Comparison of ENCODE assay signal across 3 cellular contexts in the genomic region with DNA sequence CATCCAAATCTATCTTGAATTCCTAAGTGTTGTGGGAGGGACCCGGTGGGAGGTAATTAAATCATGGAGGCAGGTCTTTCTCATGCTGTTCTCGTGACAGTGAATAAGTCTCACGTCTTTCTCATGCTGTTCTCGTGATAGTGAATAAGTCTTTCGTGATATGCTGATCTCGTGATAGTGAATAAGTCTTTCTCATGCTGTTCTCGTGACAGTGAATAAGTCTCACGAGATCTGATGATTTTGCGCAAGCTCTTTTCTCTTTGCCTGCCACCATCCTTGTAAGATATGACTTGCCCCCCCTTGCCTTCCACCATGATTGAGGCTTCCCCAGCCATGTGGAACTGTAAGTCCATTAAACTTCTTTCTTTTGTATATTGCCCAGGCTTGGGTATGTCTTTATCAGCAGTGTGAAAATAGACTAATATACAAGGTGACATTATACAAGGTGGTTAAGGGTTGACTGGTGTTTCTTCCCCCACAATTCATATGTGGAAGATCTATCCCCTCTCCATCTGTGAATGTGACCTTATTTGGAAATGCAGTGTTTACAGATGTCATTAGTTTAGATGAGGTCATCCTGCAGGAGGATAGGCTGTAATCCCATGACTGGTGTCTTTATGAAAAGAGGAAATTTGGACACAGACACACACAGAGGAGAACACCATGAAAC.
TF ChIP-seq lines count a peak whose summit lies in the region.

No MANE protein-coding gene starts in this region.

TF ChIP-seq in IMR-90, 13 proteins besides CTCF, POLR2A, EP300 and RAD21:
- no peak for TF ChIP-seq RFX5 (IDR thresholded peaks at IDR 0.05; ENCODE audit: low read depth, low read length)
- TF ChIP-seq MAFK (IDR thresholded peaks at IDR 0.05; ENCODE audit: low read depth, low read length): no peak
- TF ChIP-seq, protein P1, sequence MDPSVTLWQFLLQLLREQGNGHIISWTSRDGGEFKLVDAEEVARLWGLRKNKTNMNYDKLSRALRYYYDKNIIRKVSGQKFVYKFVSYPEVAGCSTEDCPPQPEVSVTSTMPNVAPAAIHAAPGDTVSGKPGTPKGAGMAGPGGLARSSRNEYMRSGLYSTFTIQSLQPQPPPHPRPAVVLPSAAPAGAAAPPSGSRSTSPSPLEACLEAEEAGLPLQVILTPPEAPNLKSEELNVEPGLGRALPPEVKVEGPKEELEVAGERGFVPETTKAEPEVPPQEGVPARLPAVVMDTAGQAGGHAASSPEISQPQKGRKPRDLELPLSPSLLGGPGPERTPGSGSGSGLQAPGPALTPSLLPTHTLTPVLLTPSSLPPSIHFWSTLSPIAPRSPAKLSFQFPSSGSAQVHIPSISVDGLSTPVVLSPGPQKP (IDR thresholded peaks at IDR 0.05; ENCODE audit: borderline replicate concordance, low read depth, low read length): no peak
- TF ChIP-seq CHD1 (IDR thresholded peaks at IDR 0.05; ENCODE audit: low read depth, low read length): no peak
- TF ChIP-seq SMC3 (IDR thresholded peaks at IDR 0.05; ENCODE audit: low read depth, low read length): no peak
- no peak for TF ChIP-seq MXI1 (IDR thresholded peaks at IDR 0.05; ENCODE audit: borderline replicate concordance, low read depth, low read length)
- no peak for TF ChIP-seq NFE2L2 (IDR thresholded peaks at IDR 0.05; ENCODE audit: low read depth, low read length)
- TF ChIP-seq BHLHE40 (IDR thresholded peaks at IDR 0.05; ENCODE audit: low read depth, low read length): no peak
- TF ChIP-seq CEBPB (IDR thresholded peaks at IDR 0.05; ENCODE audit: low read depth, low read length): no peak
- no peak for TF ChIP-seq RCOR1 (IDR thresholded peaks at IDR 0.05; ENCODE audit: insufficient replicate concordance, low read length)
- TF ChIP-seq MAZ (IDR thresholded peaks at IDR 0.05; ENCODE audit: borderline replicate concordance, low read depth, low read length): no peak
- TF ChIP-seq, protein P2, sequence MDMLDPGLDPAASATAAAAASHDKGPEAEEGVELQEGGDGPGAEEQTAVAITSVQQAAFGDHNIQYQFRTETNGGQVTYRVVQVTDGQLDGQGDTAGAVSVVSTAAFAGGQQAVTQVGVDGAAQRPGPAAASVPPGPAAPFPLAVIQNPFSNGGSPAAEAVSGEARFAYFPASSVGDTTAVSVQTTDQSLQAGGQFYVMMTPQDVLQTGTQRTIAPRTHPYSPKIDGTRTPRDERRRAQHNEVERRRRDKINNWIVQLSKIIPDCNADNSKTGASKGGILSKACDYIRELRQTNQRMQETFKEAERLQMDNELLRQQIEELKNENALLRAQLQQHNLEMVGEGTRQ (IDR thresholded peaks at IDR 0.05; ENCODE audit: low read depth, low read length): no peak
- no peak for TF ChIP-seq FOS (IDR thresholded peaks at IDR 0.05; ENCODE audit: low read depth, low read length)

TF ChIP-seq in K562, 482 proteins besides CTCF, POLR2A, EP300 and RAD21 (continues in another document):
- TF ChIP-seq FOSL1 (tag; conservative IDR thresholded peaks at IDR 0.05): peak; percentile 53
- TF ChIP-seq PTTG1 (tag; IDR thresholded peaks at IDR 0.05; ENCODE audit: low read depth): 0 out of 2 replicates have a peak, but pooled peaks have one; percentile 51
- TF ChIP-seq, protein P3, sequence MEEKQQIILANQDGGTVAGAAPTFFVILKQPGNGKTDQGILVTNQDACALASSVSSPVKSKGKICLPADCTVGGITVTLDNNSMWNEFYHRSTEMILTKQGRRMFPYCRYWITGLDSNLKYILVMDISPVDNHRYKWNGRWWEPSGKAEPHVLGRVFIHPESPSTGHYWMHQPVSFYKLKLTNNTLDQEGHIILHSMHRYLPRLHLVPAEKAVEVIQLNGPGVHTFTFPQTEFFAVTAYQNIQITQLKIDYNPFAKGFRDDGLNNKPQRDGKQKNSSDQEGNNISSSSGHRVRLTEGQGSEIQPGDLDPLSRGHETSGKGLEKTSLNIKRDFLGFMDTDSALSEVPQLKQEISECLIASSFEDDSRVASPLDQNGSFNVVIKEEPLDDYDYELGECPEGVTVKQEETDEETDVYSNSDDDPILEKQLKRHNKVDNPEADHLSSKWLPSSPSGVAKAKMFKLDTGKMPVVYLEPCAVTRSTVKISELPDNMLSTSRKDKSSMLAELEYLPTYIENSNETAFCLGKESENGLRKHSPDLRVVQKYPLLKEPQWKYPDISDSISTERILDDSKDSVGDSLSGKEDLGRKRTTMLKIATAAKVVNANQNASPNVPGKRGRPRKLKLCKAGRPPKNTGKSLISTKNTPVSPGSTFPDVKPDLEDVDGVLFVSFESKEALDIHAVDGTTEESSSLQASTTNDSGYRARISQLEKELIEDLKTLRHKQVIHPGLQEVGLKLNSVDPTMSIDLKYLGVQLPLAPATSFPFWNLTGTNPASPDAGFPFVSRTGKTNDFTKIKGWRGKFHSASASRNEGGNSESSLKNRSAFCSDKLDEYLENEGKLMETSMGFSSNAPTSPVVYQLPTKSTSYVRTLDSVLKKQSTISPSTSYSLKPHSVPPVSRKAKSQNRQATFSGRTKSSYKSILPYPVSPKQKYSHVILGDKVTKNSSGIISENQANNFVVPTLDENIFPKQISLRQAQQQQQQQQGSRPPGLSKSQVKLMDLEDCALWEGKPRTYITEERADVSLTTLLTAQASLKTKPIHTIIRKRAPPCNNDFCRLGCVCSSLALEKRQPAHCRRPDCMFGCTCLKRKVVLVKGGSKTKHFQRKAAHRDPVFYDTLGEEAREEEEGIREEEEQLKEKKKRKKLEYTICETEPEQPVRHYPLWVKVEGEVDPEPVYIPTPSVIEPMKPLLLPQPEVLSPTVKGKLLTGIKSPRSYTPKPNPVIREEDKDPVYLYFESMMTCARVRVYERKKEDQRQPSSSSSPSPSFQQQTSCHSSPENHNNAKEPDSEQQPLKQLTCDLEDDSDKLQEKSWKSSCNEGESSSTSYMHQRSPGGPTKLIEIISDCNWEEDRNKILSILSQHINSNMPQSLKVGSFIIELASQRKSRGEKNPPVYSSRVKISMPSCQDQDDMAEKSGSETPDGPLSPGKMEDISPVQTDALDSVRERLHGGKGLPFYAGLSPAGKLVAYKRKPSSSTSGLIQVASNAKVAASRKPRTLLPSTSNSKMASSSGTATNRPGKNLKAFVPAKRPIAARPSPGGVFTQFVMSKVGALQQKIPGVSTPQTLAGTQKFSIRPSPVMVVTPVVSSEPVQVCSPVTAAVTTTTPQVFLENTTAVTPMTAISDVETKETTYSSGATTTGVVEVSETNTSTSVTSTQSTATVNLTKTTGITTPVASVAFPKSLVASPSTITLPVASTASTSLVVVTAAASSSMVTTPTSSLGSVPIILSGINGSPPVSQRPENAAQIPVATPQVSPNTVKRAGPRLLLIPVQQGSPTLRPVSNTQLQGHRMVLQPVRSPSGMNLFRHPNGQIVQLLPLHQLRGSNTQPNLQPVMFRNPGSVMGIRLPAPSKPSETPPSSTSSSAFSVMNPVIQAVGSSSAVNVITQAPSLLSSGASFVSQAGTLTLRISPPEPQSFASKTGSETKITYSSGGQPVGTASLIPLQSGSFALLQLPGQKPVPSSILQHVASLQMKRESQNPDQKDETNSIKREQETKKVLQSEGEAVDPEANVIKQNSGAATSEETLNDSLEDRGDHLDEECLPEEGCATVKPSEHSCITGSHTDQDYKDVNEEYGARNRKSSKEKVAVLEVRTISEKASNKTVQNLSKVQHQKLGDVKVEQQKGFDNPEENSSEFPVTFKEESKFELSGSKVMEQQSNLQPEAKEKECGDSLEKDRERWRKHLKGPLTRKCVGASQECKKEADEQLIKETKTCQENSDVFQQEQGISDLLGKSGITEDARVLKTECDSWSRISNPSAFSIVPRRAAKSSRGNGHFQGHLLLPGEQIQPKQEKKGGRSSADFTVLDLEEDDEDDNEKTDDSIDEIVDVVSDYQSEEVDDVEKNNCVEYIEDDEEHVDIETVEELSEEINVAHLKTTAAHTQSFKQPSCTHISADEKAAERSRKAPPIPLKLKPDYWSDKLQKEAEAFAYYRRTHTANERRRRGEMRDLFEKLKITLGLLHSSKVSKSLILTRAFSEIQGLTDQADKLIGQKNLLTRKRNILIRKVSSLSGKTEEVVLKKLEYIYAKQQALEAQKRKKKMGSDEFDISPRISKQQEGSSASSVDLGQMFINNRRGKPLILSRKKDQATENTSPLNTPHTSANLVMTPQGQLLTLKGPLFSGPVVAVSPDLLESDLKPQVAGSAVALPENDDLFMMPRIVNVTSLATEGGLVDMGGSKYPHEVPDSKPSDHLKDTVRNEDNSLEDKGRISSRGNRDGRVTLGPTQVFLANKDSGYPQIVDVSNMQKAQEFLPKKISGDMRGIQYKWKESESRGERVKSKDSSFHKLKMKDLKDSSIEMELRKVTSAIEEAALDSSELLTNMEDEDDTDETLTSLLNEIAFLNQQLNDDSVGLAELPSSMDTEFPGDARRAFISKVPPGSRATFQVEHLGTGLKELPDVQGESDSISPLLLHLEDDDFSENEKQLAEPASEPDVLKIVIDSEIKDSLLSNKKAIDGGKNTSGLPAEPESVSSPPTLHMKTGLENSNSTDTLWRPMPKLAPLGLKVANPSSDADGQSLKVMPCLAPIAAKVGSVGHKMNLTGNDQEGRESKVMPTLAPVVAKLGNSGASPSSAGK (IDR thresholded peaks at IDR 0.05): peak; percentile 10; the same call in 1 of the 2 replicates
- no peak for TF ChIP-seq ZNF695 (CRISPR knock-in tag; IDR thresholded peaks at IDR 0.05)
- no peak for TF ChIP-seq MAFF (IDR thresholded peaks at IDR 0.05; ENCODE audit: low read length)

TF ChIP-seq in liver, 16 proteins besides CTCF, POLR2A, EP300 and RAD21:
- TF ChIP-seq, protein P4, sequence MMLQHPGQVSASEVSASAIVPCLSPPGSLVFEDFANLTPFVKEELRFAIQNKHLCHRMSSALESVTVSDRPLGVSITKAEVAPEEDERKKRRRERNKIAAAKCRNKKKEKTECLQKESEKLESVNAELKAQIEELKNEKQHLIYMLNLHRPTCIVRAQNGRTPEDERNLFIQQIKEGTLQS (IDR thresholded peaks at IDR 0.05): no peak
- TF ChIP-seq JUND (IDR thresholded peaks at IDR 0.05) (no peak), SP1 (IDR thresholded peaks at IDR 0.05) (peak; percentile 30)
